Comparison of ENCODE assay signal across 32 cellular contexts in genomic region chr22:24282401-24282800, GRCh38. TPM values are rescaled to one million over a fixed set of nuclear protein-coding genes. Genes with fewer than 3 reads are reported as not detected.
"Had no signal": no experiment of that assay in that cellular context is flagged by ENCODE, and none has a peak within 500 bp of the region (broad histone marks: within the 10 kb centered on the region; RNA-seq: fewer than 3 reads in every experiment).

No MANE protein-coding gene starts in this region.

- DNase-seq: activated CD4-positive, alpha-beta memory T cell treated with anti-CD3 and anti-CD28 coated beads for 36 hours; activated CD4-positive, alpha-beta T cell treated with anti-CD3 and anti-CD28 coated beads, Interleukin-2, amount 10 ng/mL, durations not matched to agents 24 days and 14 days; activated CD4-positive, CD25-positive, alpha-beta regulatory T cell treated with anti-CD3 and anti-CD28 coated beads, Interleukin-2, amount 50 U/mL, for 72 hours; activated CD8-positive, alpha-beta memory T cell treated with anti-CD3 and anti-CD28 coated beads, Interleukin-2, amount 50 U/mL, for 4 hours; activated effector memory CD4-positive, alpha-beta T cell treated with anti-CD3 and anti-CD28 coated beads, Interleukin-2, amount 50 U/mL, for 16 hours; activated naive CD4-positive, alpha-beta T cell treated with anti-CD3 and anti-CD28 coated beads for 36 hours; activated naive CD8-positive, alpha-beta T cell treated with anti-CD3 and anti-CD28 coated beads for 36 hours; activated T-cell treated with anti-CD3 and anti-CD28 coated beads, Interleukin-2, amount 50 U/mL, for 1 hour; adrenal gland; brain microvascular endothelial cell; central memory CD4-positive, alpha-beta T cell; head of caudate nucleus; hypothalamus; immature natural killer cell; kidney; left colon; midbrain; naive thymus-derived CD4-positive, alpha-beta T cell; ovary; retina; stimulated activated CD4-positive, alpha-beta T cell treated with anti-CD3 and anti-CD28 coated beads, Interleukin-1b, Interleukin-23, amount 100 ng/mL, for 48 hours; stimulated activated CD4-positive, alpha-beta T cell treated with anti-CD3 and anti-CD28 coated beads, Interleukin-4, amount 100 ng/mL, for 4 hours; stimulated activated CD8-positive, alpha-beta memory T cell treated with anti-CD3 and anti-CD28 coated beads, Interleukin-4, amount 100 ng/mL, for 48 hours; T-helper 9 cell; WERI-Rb-1 had no signal

- H3K9me3 ChIP-seq: adrenal gland, ovary, prostate gland, tibial nerve had no signal

- H3K27me3 ChIP-seq: adrenal gland, brain microvascular endothelial cell, ovary, tibial nerve had no signal

- H3K4me3 ChIP-seq: adrenal gland, ovary, prostate gland, skin epidermis, tibial nerve had no signal

- H3K27ac ChIP-seq: adrenal gland, brain microvascular endothelial cell, ovary, skin epidermis, tibial nerve, WERI-Rb-1 had no signal

- ATAC-seq: left colon; naive thymus-derived CD4-positive, alpha-beta T cell; sciatic nerve; stimulated activated memory B cell treated with anti-CD40 and anti-IgM and Interleukin-4, amounts not matched to agents 10 μg/mL and 1 μg/mL and 100 μg/mL, for 72 hours had no signal

- H3K36me3 ChIP-seq: adrenal gland, brain microvascular endothelial cell, ovary, prostate gland, tibial nerve had no signal

RNA-seq across cellular contexts. Expression of gene GGT5, which starts 37.5 kb away (rescaled TPM):
- total RNA-seq: activated CD4-positive, alpha-beta memory T cell treated with anti-CD3 and anti-CD28 coated beads for 36 hours; activated CD8-positive, alpha-beta memory T cell treated with anti-CD3 and anti-CD28 coated beads for 36 hours; activated naive CD4-positive, alpha-beta T cell treated with anti-CD3 and anti-CD28 coated beads for 36 hours; activated naive CD8-positive, alpha-beta T cell treated with anti-CD3 and anti-CD28 coated beads for 36 hours; activated T-helper 1 cell treated with anti-CD3 and anti-CD28 coated beads, Interleukin-12 subunit alpha, Interleukin-12 subunit beta, Interleukin-2, Interleukin-4 antibody, amounts not matched to agents 30 ng/mL and 10 ng/mL and 1 ng/mL, durations not matched to agents 14 hours and 24 hours and 36 hours had no signal
- polyA plus RNA-seq: immature natural killer cell; naive thymus-derived CD4-positive, alpha-beta T cell had no signal
